In genomic region chr4:147550626-147551250, GRCh38 we compare ENCODE assay signal across 8 cellular contexts.
DNase-seq lines count a peak whose midpoint lies in the region; ATAC-seq, FAIRE-seq and TF ChIP-seq lines count a peak whose summit lies in the region.

No MANE protein-coding gene starts in this region.

- H3K9me3 ChIP-seq in endothelial cell of umbilical vein (replicated peaks; ENCODE audit: control insufficient read depth, insufficient read depth, low read length), result no peaks in the 10 kb centered on the region

- H3K9ac ChIP-seq in endothelial cell of umbilical vein (replicated peaks; ENCODE audit: extremely low read depth, insufficient read depth, low read length), result no peak overlapping the region

- H3K79me2 ChIP-seq in endothelial cell of umbilical vein (ENCODE audit: control insufficient read depth, insufficient read depth, low read length), result no peaks in the 10 kb centered on the region

- DNase-seq in BJ (ENCODE audit: low read depth) (peak; percentile 41), GM19240 (ENCODE audit: insufficient read length, low spot score) (peak; percentile 22), endothelial cell of umbilical vein (ENCODE audit: low read depth, low spot score) (peak; percentile 5), DMS 273 treated with DMSO at 0.1 percent for 48 hours (lab: John Stamatoyannopoulos, UW) (no peak), NCI-H1105 treated with DMSO at 0.1 percent for 48 hours (lab: John Stamatoyannopoulos, UW) (no peak), SKM-1 (lab: John Stamatoyannopoulos, UW; ENCODE audit: unreplicated experiment) (no peak)

- POLR2A ChIA-PET in BJ (lab: Charles Lee), result no interaction called here
- POLR2A ChIA-PET in endothelial cell of umbilical vein (lab: Charles Lee), result no interaction called here

- no peaks in the 10 kb centered on the region for H3K9me1 ChIP-seq in endothelial cell of umbilical vein (replicated peaks; ENCODE audit: control insufficient read depth, extremely low read depth, insufficient read depth, low read length)

- H4K20me1 ChIP-seq in endothelial cell of umbilical vein (replicated peaks; ENCODE audit: control insufficient read depth, extremely low read depth, insufficient read depth, low read length), result no peaks in the 10 kb centered on the region

- no peak overlapping the region for H3K4me2 ChIP-seq in endothelial cell of umbilical vein (ENCODE audit: insufficient read depth, low read length)

- H3K27ac ChIP-seq in endothelial cell of umbilical vein (ENCODE audit: insufficient read depth, low read depth, low read length), result no peak overlapping the region

- peaks cover 3% of the 10 kb centered on the region for H3K4me1 ChIP-seq in endothelial cell of umbilical vein (ENCODE audit: control insufficient read depth, extremely low read depth, insufficient read depth, low read length)

- CTCF ChIA-PET in BJ (lab: Yijun Ruan, JAX), result interaction anchor here (0.9 to 2.5 kb wide), 3 partner anchors 31 to 413 kb away, joined by 3 to 17 read pairs (median 3); no protein-coding TSS in a partner anchor
- CTCF ChIA-PET in endothelial cell of umbilical vein (lab: Charles Lee), result interaction anchor here (0.8 to 1.4 kb wide), 4 partner anchors 26 to 40 kb away, joined by 3 to 8 read pairs (median 4); no protein-coding TSS in a partner anchor

- no peaks in the 10 kb centered on the region for H3K27me3 ChIP-seq in BJ (ENCODE audit: control insufficient read depth, insufficient read depth, low read length)
- H3K27me3 ChIP-seq in endothelial cell of umbilical vein (ENCODE audit: control insufficient read depth in 2 of 2, insufficient read depth in 2 of 2, low read length in 2 of 2), result peaks cover 2 to 3% of the 10 kb centered on the region in 2 experiments

- dilution Hi-C loops in endothelial cell of umbilical vein (cut with MboI; ENCODE audit: extremely low pct_ligation_motif_present, low sequenced_read_pairs), result no loop called here

- BruUV-seq in endothelial cell of umbilical vein (replicated peaks; lab: Mats Ljungman, UMichigan), result no TSS peak

- H3K36me3 ChIP-seq in BJ (ENCODE audit: control insufficient read depth, insufficient read depth, low read length) (no peaks in the 10 kb centered on the region), endothelial cell of umbilical vein (ENCODE audit: control insufficient read depth in 2 of 2, extremely low read depth in 1 of 2, insufficient read depth in 2 of 2, low read length in 2 of 2) (no peaks in the 10 kb centered on the region)

- intact Hi-C loops in endothelial cell of umbilical vein (cut with micrococcal nuclease), result no loop called here

- TF ChIP-seq CTCF in BJ (IDR thresholded peaks at IDR 0.05; ENCODE audit: insufficient read depth, low read depth, low read length) (no peak), endothelial cell of umbilical vein (IDR thresholded peaks at IDR 0.05; ENCODE audit: extremely low read depth in 1 of 2, insufficient read depth in 1 of 2, low read depth in 1 of 2, low read length in 2 of 2) (no peak)

- H2AFZ ChIP-seq in endothelial cell of umbilical vein (ENCODE audit: low read depth, low read length), result peak overlapping the region; percentile 26

- no peak for FAIRE-seq in endothelial cell of umbilical vein (lab: Jason Lieb, UNC)

- peak; percentile 81 for ATAC-seq in HG03432 (IDR thresholded peaks at IDR 0.05; ENCODE audit: unreplicated experiment)
- ATAC-seq in HG03196 (IDR thresholded peaks at IDR 0.05; ENCODE audit: unreplicated experiment), result no peak

- no peak for TF ChIP-seq POLR2A in endothelial cell of umbilical vein (IDR thresholded peaks at IDR 0.05; ENCODE audit: low read depth, low read length)

- H3K4me3 ChIP-seq in BJ (ENCODE audit: low read depth, low read length) (no peak overlapping the region; the same call in 1 of the 2 replicates), endothelial cell of umbilical vein (replicated peaks in 1 of 3; ENCODE audit: insufficient read depth in 1 of 3, low read depth in 1 of 3, low read length in 3 of 3) (no peak overlapping the region)

TF ChIP-seq in endothelial cell of umbilical vein, 7 proteins besides CTCF, POLR2A, EP300 and RAD21:
- TF ChIP-seq MAX (IDR thresholded peaks at IDR 0.05; ENCODE audit: insufficient read depth, insufficient read length) (no peak), JUN (IDR thresholded peaks at IDR 0.05; ENCODE audit: borderline replicate concordance, insufficient read depth, insufficient read length, low read depth) (no peak), MYC (IDR thresholded peaks at IDR 0.05; ENCODE audit: low read depth, low read length) (no peak), FOS (IDR thresholded peaks at IDR 0.05; ENCODE audit: borderline replicate concordance, insufficient read depth, low read length) (no peak), GATA2 (IDR thresholded peaks at IDR 0.05; ENCODE audit: insufficient read depth, insufficient read length, low read depth, low read length) (no peak), EZH2 (IDR thresholded peaks at IDR 0.05; ENCODE audit: borderline replicate concordance, low read depth, low read length, severe bottlenecking) (no peak), POLR2AphosphoS5 (IDR thresholded peaks at IDR 0.05; ENCODE audit: insufficient read depth, low read depth, low read length) (no peak)

Comparison
In these comparisons a context has a peak if more than half of its experiments do, and no peak if none do; other contexts are left out.
1. DNase-seq: peak in BJ (single experiment), GM19240 (single experiment) and endothelial cell of umbilical vein (single experiment); none in DMS 273 treated with DMSO at 0.1 percent for 48 hours (single experiment), NCI-H1105 treated with DMSO at 0.1 percent for 48 hours (single experiment) and SKM-1 (single experiment).